ENCODE assay signal across 1 cellular context in the genomic region with DNA sequence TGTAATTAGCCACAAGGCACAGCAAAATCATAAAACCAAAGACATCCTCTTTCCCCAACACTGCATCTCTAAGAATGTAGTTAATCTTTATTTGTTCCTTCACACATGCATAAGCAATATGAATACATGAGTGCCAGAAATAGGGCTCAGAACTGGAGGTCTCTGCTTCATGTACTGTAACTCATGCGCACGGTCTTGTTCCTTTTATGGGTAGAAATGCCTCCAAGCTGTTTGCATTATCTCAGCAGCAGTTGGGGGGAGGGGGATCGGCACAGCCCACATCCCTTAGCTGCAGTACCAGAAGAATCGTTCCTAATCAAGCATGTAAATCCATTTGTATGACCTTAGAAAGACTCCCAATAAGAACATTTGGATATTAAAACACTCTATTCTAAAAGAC.
TF ChIP-seq lines count a peak whose summit lies in the region.

No MANE protein-coding gene starts in this region.

TF ChIP-seq in HEK293, 187 proteins besides CTCF, POLR2A, EP300 and RAD21 (continued from another document):
- TF ChIP-seq, protein P1, sequence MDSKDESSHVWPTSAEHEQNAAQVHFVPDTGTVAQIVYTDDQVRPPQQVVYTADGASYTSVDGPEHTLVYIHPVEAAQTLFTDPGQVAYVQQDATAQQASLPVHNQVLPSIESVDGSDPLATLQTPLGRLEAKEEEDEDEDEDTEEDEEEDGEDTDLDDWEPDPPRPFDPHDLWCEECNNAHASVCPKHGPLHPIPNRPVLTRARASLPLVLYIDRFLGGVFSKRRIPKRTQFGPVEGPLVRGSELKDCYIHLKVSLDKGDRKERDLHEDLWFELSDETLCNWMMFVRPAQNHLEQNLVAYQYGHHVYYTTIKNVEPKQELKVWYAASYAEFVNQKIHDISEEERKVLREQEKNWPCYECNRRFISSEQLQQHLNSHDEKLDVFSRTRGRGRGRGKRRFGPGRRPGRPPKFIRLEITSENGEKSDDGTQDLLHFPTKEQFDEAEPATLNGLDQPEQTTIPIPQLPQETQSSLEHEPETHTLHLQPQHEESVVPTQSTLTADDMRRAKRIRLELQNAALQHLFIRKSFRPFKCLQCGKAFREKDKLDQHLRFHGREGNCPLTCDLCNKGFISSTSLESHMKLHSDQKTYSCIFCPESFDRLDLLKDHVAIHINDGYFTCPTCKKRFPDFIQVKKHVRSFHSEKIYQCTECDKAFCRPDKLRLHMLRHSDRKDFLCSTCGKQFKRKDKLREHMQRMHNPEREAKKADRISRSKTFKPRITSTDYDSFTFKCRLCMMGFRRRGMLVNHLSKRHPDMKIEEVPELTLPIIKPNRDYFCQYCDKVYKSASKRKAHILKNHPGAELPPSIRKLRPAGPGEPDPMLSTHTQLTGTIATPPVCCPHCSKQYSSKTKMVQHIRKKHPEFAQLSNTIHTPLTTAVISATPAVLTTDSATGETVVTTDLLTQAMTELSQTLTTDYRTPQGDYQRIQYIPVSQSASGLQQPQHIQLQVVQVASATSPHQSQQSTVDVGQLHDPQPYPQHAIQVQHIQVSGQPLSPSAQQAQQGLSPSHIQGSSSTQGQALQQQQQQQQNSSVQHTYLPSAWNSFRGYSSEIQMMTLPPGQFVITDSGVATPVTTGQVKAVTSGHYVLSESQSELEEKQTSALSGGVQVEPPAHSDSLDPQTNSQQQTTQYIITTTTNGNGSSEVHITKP (tag by site-specific recombination; IDR thresholded peaks at IDR 0.05): no peak
- TF ChIP-seq KLF9 (tag by site-specific recombination; IDR thresholded peaks at IDR 0.05; ENCODE audit: low read depth): no peak
- peak; percentile 47; the same call in 1 of the 2 replicates for TF ChIP-seq TRIM28 (IDR thresholded peaks at IDR 0.05; ENCODE audit: borderline replicate concordance, low read length)
- peak; percentile 20; the same call in 1 of the 2 replicates for TF ChIP-seq ZNF341 (tag by site-specific recombination; IDR thresholded peaks at IDR 0.05; ENCODE audit: low read depth)
- TF ChIP-seq, protein P2, sequence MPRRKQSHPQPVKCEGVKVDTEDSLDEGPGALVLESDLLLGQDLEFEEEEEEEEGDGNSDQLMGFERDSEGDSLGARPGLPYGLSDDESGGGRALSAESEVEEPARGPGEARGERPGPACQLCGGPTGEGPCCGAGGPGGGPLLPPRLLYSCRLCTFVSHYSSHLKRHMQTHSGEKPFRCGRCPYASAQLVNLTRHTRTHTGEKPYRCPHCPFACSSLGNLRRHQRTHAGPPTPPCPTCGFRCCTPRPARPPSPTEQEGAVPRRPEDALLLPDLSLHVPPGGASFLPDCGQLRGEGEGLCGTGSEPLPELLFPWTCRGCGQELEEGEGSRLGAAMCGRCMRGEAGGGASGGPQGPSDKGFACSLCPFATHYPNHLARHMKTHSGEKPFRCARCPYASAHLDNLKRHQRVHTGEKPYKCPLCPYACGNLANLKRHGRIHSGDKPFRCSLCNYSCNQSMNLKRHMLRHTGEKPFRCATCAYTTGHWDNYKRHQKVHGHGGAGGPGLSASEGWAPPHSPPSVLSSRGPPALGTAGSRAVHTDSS (tag by site-specific recombination; IDR thresholded peaks at IDR 0.05): no peak
TF ChIP-seq in HEK293: peak in this region for 3.
